In genomic region chr14:76465651-76466050, GRCh38 we compare ENCODE assay signal across 24 cellular contexts.
DNase-seq lines count a peak whose midpoint lies in the region; TF ChIP-seq lines count a peak whose summit lies in the region.
"Had no signal": no experiment of that assay in that cellular context is flagged by ENCODE, and none has a peak within 500 bp of the region (broad histone marks: within the 10 kb centered on the region; RNA-seq: fewer than 3 reads in every experiment).

No MANE protein-coding gene starts in this region.

- intact Hi-C loops in thyroid gland (cut with DNase I) (no loop called here), cardiac septum (cut with DNase I) (no loop called here)

- H4K20me1 ChIP-seq in neural progenitor cell (ENCODE audit: low read depth), result no peaks in the 10 kb centered on the region

- peak; percentile 25 for DNase-seq in NCI-H1092 treated with DMSO at 0.1 percent for 48 hours (lab: John Stamatoyannopoulos, UW)
- DNase-seq in NCI-H1092 (lab: John Stamatoyannopoulos, UW), result no peak
- DNase-seq in NT2/D1 (ENCODE audit: low read depth, low spot score), result no peak
- DNase-seq in neural progenitor cell (ENCODE audit: low spot score), result no peak
- peak; percentile 23 to 35 for DNase-seq in thyroid gland
- no peak for DNase-seq in cardiac septum (ENCODE audit: low spot score)
- DNase-seq in immature natural killer cell, result no peak
- DNase-seq: 8988T; ACHN; BE2C; CD8-positive, alpha-beta memory T cell; DMS 273 treated with DMSO at 0.1 percent for 48 hours; DND-41; KBM-7; MV-4-11; NCI-H2029; NCI-H2171; NCI-H446; NCI-H524 treated with DMSO at 0.1 percent for 48 hours; OCI-M1; Peyer's patch; SHP77 treated with DMSO at 0.1 percent for 48 hours had no signal

- H3K4me1 Mint-ChIP-seq in neural progenitor cell (peaks cover 13% of the 10 kb centered on the region), immature natural killer cell (no peaks in the 10 kb centered on the region)
- H3K4me1 Mint-ChIP-seq: CD14-positive monocyte; CD8-positive, alpha-beta memory T cell had no signal

- H3K27ac ChIP-seq in neural progenitor cell, result no peak overlapping the region
- no peak overlapping the region for H3K27ac ChIP-seq in thyroid gland
- H3K27ac ChIP-seq: Peyer's patch had no signal

- H3K4me3 ChIP-seq in NT2/D1 (ENCODE audit: insufficient read length, low read depth), result no peak overlapping the region
- H3K4me3 ChIP-seq in neural progenitor cell, result no peak overlapping the region
- H3K4me3 ChIP-seq in thyroid gland (replicated peaks in 1 of 3), result no peak overlapping the region
- H3K4me3 ChIP-seq: HAP-1, Peyer's patch had no signal

- H3K36me3 Mint-ChIP-seq in neural progenitor cell (no peaks in the 10 kb centered on the region), immature natural killer cell (no peaks in the 10 kb centered on the region)
- H3K36me3 Mint-ChIP-seq: CD14-positive monocyte; CD8-positive, alpha-beta memory T cell had no signal

- peak overlapping the region; percentile 83 for H2AFZ ChIP-seq in neural progenitor cell (replicated peaks)

- H3K9me3 Mint-ChIP-seq in neural progenitor cell (no peaks in the 10 kb centered on the region), immature natural killer cell (no peaks in the 10 kb centered on the region)
- H3K9me3 Mint-ChIP-seq: CD14-positive monocyte; CD8-positive, alpha-beta memory T cell had no signal

- no peaks in the 10 kb centered on the region for H3K9me3 ChIP-seq in NT2/D1 (ENCODE audit: insufficient read depth, low read length)
- no peaks in the 10 kb centered on the region for H3K9me3 ChIP-seq in neural progenitor cell (ENCODE audit: low read depth)
- no peaks in the 10 kb centered on the region for H3K9me3 ChIP-seq in thyroid gland
- H3K9me3 ChIP-seq: BE2C, HAP-1, Peyer's patch had no signal

- TF ChIP-seq CTCF in neural progenitor cell (IDR thresholded peaks at IDR 0.05), result no peak
- no peak for TF ChIP-seq CTCF in thyroid gland (IDR thresholded peaks at IDR 0.05)

- H3K9ac ChIP-seq in NT2/D1 (ENCODE audit: insufficient read length, low read depth), result peak overlapping the region; percentile 17
- H3K9ac ChIP-seq in neural progenitor cell, result no peak overlapping the region

- 45 to 57% methylated on average over 3 to 9 of the region's 9 CpGs for WGBS in thyroid gland, 2 donors

- H3K36me3 ChIP-seq in NT2/D1 (ENCODE audit: insufficient read depth, insufficient read length, low read length) (no peaks in the 10 kb centered on the region), neural progenitor cell (no peaks in the 10 kb centered on the region), thyroid gland (no peaks in the 10 kb centered on the region)
- H3K36me3 ChIP-seq: BE2C, HAP-1, Peyer's patch had no signal

- H3K4me1 ChIP-seq in NT2/D1 (ENCODE audit: insufficient read depth, insufficient read length) (no peaks in the 10 kb centered on the region), neural progenitor cell (peaks cover 25% of the 10 kb centered on the region), thyroid gland (no peaks in the 10 kb centered on the region)
- H3K4me1 ChIP-seq: HAP-1, Peyer's patch had no signal

- H3K27me3 ChIP-seq in NT2/D1 (ENCODE audit: insufficient read depth, insufficient read length) (no peaks in the 10 kb centered on the region), neural progenitor cell (no peaks in the 10 kb centered on the region), thyroid gland (no peaks in the 10 kb centered on the region)
- H3K27me3 ChIP-seq: BE2C, Peyer's patch had no signal

- H3K27ac Mint-ChIP-seq in neural progenitor cell (peak overlapping the region; percentile 70), immature natural killer cell (no peak overlapping the region)
- H3K27ac Mint-ChIP-seq: CD14-positive monocyte; CD8-positive, alpha-beta memory T cell had no signal

- H3K4me3 Mint-ChIP-seq in neural progenitor cell (no peak overlapping the region), immature natural killer cell (no peak overlapping the region)
- H3K4me3 Mint-ChIP-seq: CD14-positive monocyte; CD8-positive, alpha-beta memory T cell had no signal

- peak overlapping the region; percentile 42 for H3K4me2 ChIP-seq in neural progenitor cell

- TF ChIP-seq POLR2A in thyroid gland (IDR thresholded peaks at IDR 0.05), result no peak

- H3K27me3 Mint-ChIP-seq in neural progenitor cell (ENCODE audit: insufficient read depth, low read depth) (peaks cover 14% of the 10 kb centered on the region), immature natural killer cell (ENCODE audit: low read depth in 3 of 3) (peaks cover 0 to 6% (median 0%) of the 10 kb centered on the region in 3 donors)

- no peaks in the 10 kb centered on the region for H3F3A ChIP-seq in neural progenitor cell (ENCODE audit: low read depth)

- no peaks in the 10 kb centered on the region for H3K79me2 ChIP-seq in neural progenitor cell (ENCODE audit: low read depth)

Comparison
In these comparisons a context has a peak if more than half of its experiments do, and no peak if none do; other contexts are left out.
1. DNase-seq: peak in NCI-H1092 treated with DMSO at 0.1 percent for 48 hours (single experiment) and thyroid gland (2 of 2); none in NCI-H1092 (single experiment), NT2/D1 (single experiment), neural progenitor cell (single experiment), cardiac septum (single experiment) and immature natural killer cell (0 of 3).